ENCODE assay signal across 9 cellular contexts in genomic region chr7:88344956-88345832, GRCh38. TPM values are rescaled to one million over a fixed set of nuclear protein-coding genes. Genes with fewer than 3 reads are reported as not detected.
DNase-seq lines count a peak whose midpoint lies in the region; ATAC-seq and TF ChIP-seq lines count a peak whose summit lies in the region.
"Had no signal": no experiment of that assay in that cellular context is flagged by ENCODE, and none has a peak within 500 bp of the region (broad histone marks: within the 10 kb centered on the region; RNA-seq: fewer than 3 reads in every experiment).

No MANE protein-coding gene starts in this region.

- intact Hi-C loops in body of pancreas (cut with DNase I), result no loop called here
- intact Hi-C loops in left colon (cut with DNase I, micrococcal nuclease), result no loop called here

- TF ChIP-seq CTCF in body of pancreas (IDR thresholded peaks at IDR 0.05) (peak; percentile 22 to 68 (median 55)), upper lobe of left lung (IDR thresholded peaks at IDR 0.05) (peak in 2 of 6 experiments; percentile 13 to 20)

- TF ChIP-seq POLR2A in body of pancreas (IDR thresholded peaks at IDR 0.05) (no peak), upper lobe of left lung (IDR thresholded peaks at IDR 0.05) (no peak)

- ATAC-seq in GM19395 (IDR thresholded peaks at IDR 0.05; ENCODE audit: unreplicated experiment), result peak; percentile 69
- ATAC-seq in body of pancreas, result peak; percentile 79
- ATAC-seq in left colon, result peak; percentile 83
- ATAC-seq in upper lobe of left lung (ENCODE audit: low FRiP score in 2 of 2), result peak in 1 of 2 donors; percentile 90
- no peak for ATAC-seq in GM21737 (IDR thresholded peaks at IDR 0.05; ENCODE audit: unreplicated experiment)

- H3K27ac ChIP-seq in body of pancreas, result no peak overlapping the region
- H3K27ac ChIP-seq in upper lobe of left lung, result no peak overlapping the region

- no peaks in the 10 kb centered on the region for H3K27me3 ChIP-seq in body of pancreas
- no peaks in the 10 kb centered on the region for H3K27me3 ChIP-seq in upper lobe of left lung

- WGBS in body of pancreas, 2 donors, result 15% methylated on average over 15 of the region's 15 CpGs
- 29 to 32% methylated on average over 15 of the region's 15 CpGs for WGBS in upper lobe of left lung, 2 donors

- H3K4me1 ChIP-seq in body of pancreas, result peaks cover 5% of the 10 kb centered on the region
- no peaks in the 10 kb centered on the region for H3K4me1 ChIP-seq in upper lobe of left lung

- no peak for TF ChIP-seq EP300 in upper lobe of left lung (IDR thresholded peaks at IDR 0.05)

- H3K9me3 ChIP-seq in body of pancreas (no peaks in the 10 kb centered on the region), upper lobe of left lung (no peaks in the 10 kb centered on the region)

- H3K36me3 ChIP-seq in body of pancreas (replicated peaks in 1 of 2; ENCODE audit: insufficient read depth in 1 of 2, low read depth in 2 of 2) (no peaks in the 10 kb centered on the region), upper lobe of left lung (no peaks in the 10 kb centered on the region)

- H3K4me3 ChIP-seq in body of pancreas, result no peak overlapping the region
- no peak overlapping the region for H3K4me3 ChIP-seq in upper lobe of left lung

- DNase-seq in Ammon's horn (ENCODE audit: low spot score), result peak; percentile 80
- DNase-seq in NCI-H1417 (lab: John Stamatoyannopoulos, UW), result peak; percentile 46 to 86 (median 63)
- DNase-seq in body of pancreas, result peak; percentile 46 to 68 (median 53)
- DNase-seq in left colon, result peak in 1 of 2 donors; percentile 54
- peak; percentile 62 to 75 for DNase-seq in upper lobe of left lung
- no peak for DNase-seq in NK-92 treated with Interleukin-12 subunit alpha and Interleukin-12 subunit beta, amount 100 ng/mL, for 24 hours (lab: John Stamatoyannopoulos, UW)

RNA-seq across cellular contexts. Expression of gene STEAP4, which starts 38.5 kb away (rescaled TPM):
- total RNA-seq in body of pancreas, result 10 to 100 TPM; 14.3 to 14.8 TPM
- 1 to 10 TPM; 3.8 to 5.2 TPM for total RNA-seq in left colon
- 10 to 100 TPM; 11.5 to 81.8 (median 54.8) TPM for total RNA-seq in upper lobe of left lung
- total RNA-seq: dermis microvascular lymphatic vessel endothelial cell had no signal
